26 cellular contexts compared by ENCODE assay signal in the genomic region with DNA sequence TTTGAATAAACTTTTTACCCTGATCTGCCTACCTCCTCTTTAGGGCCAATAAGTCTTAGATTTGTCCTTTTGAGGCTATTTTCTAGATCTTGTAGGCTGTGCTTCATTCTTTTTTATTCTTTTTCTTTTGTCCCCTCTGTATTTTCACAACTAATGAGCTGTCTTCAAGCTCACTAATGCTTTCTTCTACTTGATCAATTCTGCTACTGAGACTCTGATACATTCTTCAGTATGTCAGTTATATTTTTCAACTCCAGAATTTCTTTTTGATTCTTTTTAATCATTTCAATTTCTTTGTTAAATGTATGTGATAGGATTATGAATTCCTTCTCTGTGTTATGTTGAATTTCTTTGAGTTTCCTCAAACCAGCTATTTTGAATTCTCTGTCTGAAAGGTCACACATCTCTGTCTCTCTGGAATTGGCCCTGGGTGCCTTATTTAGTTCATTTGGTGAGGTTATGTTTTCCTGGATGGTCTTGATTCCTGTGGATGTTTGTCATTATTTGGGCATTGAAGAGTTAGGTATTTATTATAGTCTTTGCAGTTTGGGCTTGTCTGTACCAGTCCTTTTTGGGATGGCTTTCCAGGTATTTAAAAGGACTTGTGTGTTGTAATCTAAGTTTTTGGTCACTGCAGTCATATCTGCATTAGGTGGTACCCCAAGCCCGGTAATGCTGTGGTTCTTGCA.
"Had no signal": no experiment of that assay in that cellular context is flagged by ENCODE, and none has a peak within 500 bp of the region (broad histone marks: within the 10 kb centered on the region; RNA-seq: fewer than 3 reads in every experiment).

No MANE protein-coding gene starts in this region.

- H3K4me1 ChIP-seq: stomach, suprapubic skin, testis, thyroid gland, tibial nerve, transverse colon, upper lobe of left lung, upper lobe of right lung, uterus, vagina had no signal

- DNase-seq: stimulated activated CD4-positive, alpha-beta T cell treated with anti-CD3 and anti-CD28 coated beads, Interleukin-2, amount 100 ng/mL, for 24 hours; stimulated activated CD4-positive, alpha-beta T cell treated with anti-CD3 and anti-CD28 coated beads, Interleukin-2, amount 100 ng/mL, for 48 hours; stimulated activated CD4-positive, alpha-beta T cell treated with anti-CD3 and anti-CD28 coated beads, Interleukin-4, amount 100 ng/mL, for 1 hour; stimulated activated CD4-positive, alpha-beta T cell treated with anti-CD3 and anti-CD28 coated beads, Interleukin-4, amount 100 ng/mL, for 24 hours; stimulated activated CD4-positive, alpha-beta T cell treated with anti-CD3 and anti-CD28 coated beads, Interleukin-4, amount 100 ng/mL, for 4 hours; stimulated activated CD8-positive, alpha-beta memory T cell treated with anti-CD3 and anti-CD28 coated beads, Interleukin-4, amount 100 ng/mL, for 48 hours; stimulated activated naive B cell treated with anti-CD40 and anti-IgM and Interleukin-4, amounts not matched to agents 10 μg/mL and 1 μg/mL and 100 μg/mL, for 72 hours; stimulated activated naive CD4-positive, alpha-beta T cell; stimulated activated naive CD4-positive, alpha-beta T cell treated with Interleukin-2 at 50 U/mL for 16 hours; stimulated activated naive CD8-positive, alpha-beta T cell treated with anti-CD3 and anti-CD28 coated beads, Interleukin-15, amount 100 ng/mL, for 72 hours; stimulated activated naive CD8-positive, alpha-beta T cell treated with anti-CD3 and anti-CD28 coated beads, Interleukin-15, Interleukin-2, amounts not matched to agents 100 U/mL and 50 U/mL, for 24 hours; stomach; substantia nigra; testis; thyroid gland; tibial artery; transverse colon; upper lobe of left lung; upper lobe of right lung; uterus had no signal

- H3K27ac ChIP-seq: stomach, suprapubic skin, testis, thoracic aorta, thyroid gland, tibial artery, tibial nerve, transverse colon, upper lobe of left lung, upper lobe of right lung, uterus, vagina had no signal

- H3K4me3 ChIP-seq: stomach, suprapubic skin, testis, thoracic aorta, thyroid gland, tibial artery, tibial nerve, transverse colon, upper lobe of left lung, upper lobe of right lung, uterus, vagina had no signal

- H3K9me3 ChIP-seq: suprapubic skin, testis, thoracic aorta, thyroid gland, transverse colon, upper lobe of right lung, vagina had no signal

- H3K36me3 ChIP-seq: stomach, suprapubic skin, thoracic aorta, thyroid gland, tibial artery, tibial nerve, transverse colon, upper lobe of left lung, upper lobe of right lung, uterus, vagina had no signal

- H3K27me3 ChIP-seq: stomach, suprapubic skin, testis, thyroid gland, tibial artery, tibial nerve, transverse colon, upper lobe of left lung, upper lobe of right lung, uterus, vagina had no signal

- ATAC-seq: stimulated activated effector memory CD8-positive, alpha-beta T cell treated with anti-CD3 and anti-CD28 coated beads, Interleukin-12 subunit alpha, Interleukin-12 subunit beta, amount 100 ng/mL, for 72 hours; stimulated activated memory B cell treated with anti-CD40 and anti-IgM and Interleukin-4, amounts not matched to agents 10 μg/mL and 1 μg/mL and 100 μg/mL, for 72 hours; stimulated activated naive B cell treated with anti-CD40 and anti-IgM and Interleukin-4, amounts not matched to agents 10 μg/mL and 1 μg/mL and 100 μg/mL, for 72 hours; stimulated activated naive CD8-positive, alpha-beta T cell treated with anti-CD3 and anti-CD28 coated beads, Interleukin-15, amount 100 ng/mL, for 72 hours; stimulated activated naive CD8-positive, alpha-beta T cell treated with anti-CD3 and anti-CD28 coated beads, Interleukin-15, Interleukin-2, amounts not matched to agents 100 U/mL and 50 U/mL, for 24 hours; upper lobe of right lung had no signal
